Comparison of ENCODE assay signal across 18 cellular contexts in the genomic region with DNA sequence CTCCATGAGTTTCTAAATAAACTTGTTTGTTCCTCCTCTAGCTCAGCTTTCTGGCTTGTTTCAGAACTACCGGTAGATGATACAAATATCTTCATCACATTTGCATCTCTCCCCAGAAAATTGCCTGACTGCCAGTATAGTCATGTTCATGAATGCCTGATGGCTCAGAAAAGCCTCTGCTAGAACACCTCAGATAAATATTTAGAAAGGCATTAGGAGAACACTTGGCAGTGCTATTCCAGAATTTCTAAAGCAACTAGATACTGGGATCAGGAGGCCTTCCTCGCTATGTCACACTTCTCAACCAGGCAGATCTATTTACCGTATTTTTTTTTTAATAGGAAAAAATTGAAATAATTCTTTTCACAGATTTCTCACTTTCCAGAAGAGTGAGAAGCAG. TPM values are rescaled to one million over a fixed set of nuclear protein-coding genes. Genes with fewer than 3 reads are reported as not detected.
DNase-seq lines count a peak whose midpoint lies in the region; ATAC-seq, FAIRE-seq and TF ChIP-seq lines count a peak whose summit lies in the region.
"Had no signal": no experiment of that assay in that cellular context is flagged by ENCODE, and none has a peak within 500 bp of the region (broad histone marks: within the 10 kb centered on the region; RNA-seq: fewer than 3 reads in every experiment).

No MANE protein-coding gene starts in this region.

- intact Hi-C loops in activated CD4-positive, alpha-beta T cell treated with anti-CD3 and anti-CD28 coated beads for 36 hours (cut with DNase I, micrococcal nuclease) = loop anchor here in 1 of 2 experiments (5.0 kb wide), 1 partner anchor 39 kb away; no protein-coding TSS in a partner anchor
- intact Hi-C loops in endothelial cell of umbilical vein (cut with micrococcal nuclease) = no loop called here

- no peaks in the 10 kb centered on the region for H3K9me1 ChIP-seq in endothelial cell of umbilical vein (replicated peaks; ENCODE audit: control insufficient read depth, extremely low read depth, insufficient read depth, low read length)

- no peaks in the 10 kb centered on the region for H3K27me3 ChIP-seq in GM23248 (replicated peaks; ENCODE audit: insufficient read depth)
- H3K27me3 ChIP-seq in endothelial cell of umbilical vein (ENCODE audit: control insufficient read depth in 2 of 2, insufficient read depth in 2 of 2, low read length in 2 of 2) = peaks cover 1 to 6% of the 10 kb centered on the region in 2 experiments
- H3K27me3 ChIP-seq in rectal smooth muscle tissue (ENCODE audit: control insufficient read depth, insufficient read depth, low read length) = no peaks in the 10 kb centered on the region
- H3K27me3 ChIP-seq: SJCRH30 had no signal

- dilution Hi-C loops in endothelial cell of umbilical vein (cut with MboI; ENCODE audit: extremely low pct_ligation_motif_present, low sequenced_read_pairs) = no loop called here

- FAIRE-seq in endothelial cell of umbilical vein (lab: Jason Lieb, UNC) = no peak
- FAIRE-seq: A204.1, D721Med, H54 had no signal

- no peaks in the 10 kb centered on the region for H3K27me3 Mint-ChIP-seq in activated CD4-positive, alpha-beta T cell treated with anti-CD3 and anti-CD28 coated beads for 36 hours

- in situ Hi-C loops in GM23248 (cut with MboI) = no loop called here

- H3K36me3 Mint-ChIP-seq in activated CD4-positive, alpha-beta T cell treated with anti-CD3 and anti-CD28 coated beads for 36 hours (ENCODE audit: low read depth) = no peaks in the 10 kb centered on the region

- H4K20me1 ChIP-seq in GM23248 (ENCODE audit: insufficient read depth) (no peaks in the 10 kb centered on the region), endothelial cell of umbilical vein (replicated peaks; ENCODE audit: control insufficient read depth, extremely low read depth, insufficient read depth, low read length) (no peaks in the 10 kb centered on the region)

- H3K4me3 Mint-ChIP-seq in activated CD4-positive, alpha-beta T cell treated with anti-CD3 and anti-CD28 coated beads for 36 hours = no peak overlapping the region

- 84% methylated on average over 3 of the region's 3 CpGs for WGBS in GM23248 (ENCODE audit: low coverage in 1 of 2, low lambda C conversion rate in 2 of 2, missing lambda C conversion rate in 2 of 2), 2 experiments

- no peak for TF ChIP-seq CTCF in endothelial cell of umbilical vein (IDR thresholded peaks at IDR 0.05; ENCODE audit: extremely low read depth in 1 of 2, insufficient read depth in 1 of 2, low read depth in 1 of 2, low read length in 2 of 2)

- DNase-seq in activated CD4-positive, alpha-beta T cell treated with anti-CD3 and anti-CD28 coated beads for 36 hours = no peak
- no peak for DNase-seq in activated CD4-positive, alpha-beta T cell treated with anti-CD3 and anti-CD28 coated beads for 48 hours
- DNase-seq in GM23248 = no peak
- DNase-seq in endothelial cell of umbilical vein (ENCODE audit: low read depth, low spot score) = peak; percentile 7
- DNase-seq in SKM-1 (lab: John Stamatoyannopoulos, UW; ENCODE audit: unreplicated experiment) = no peak
- DNase-seq: NCI-H1417, NCI-H2029, NCI-H2171 treated with DMSO at 0.1 percent for 48 hours, NCI-H510A treated with DMSO at 0.1 percent for 48 hours, SJCRH30 had no signal

- H3K36me3 ChIP-seq in GM23248 (ENCODE audit: low read depth) (no peaks in the 10 kb centered on the region), endothelial cell of umbilical vein (ENCODE audit: control insufficient read depth in 2 of 2, extremely low read depth in 1 of 2, insufficient read depth in 2 of 2, low read length in 2 of 2) (no peaks in the 10 kb centered on the region), rectal smooth muscle tissue (ENCODE audit: control insufficient read depth, insufficient read depth, low read length) (no peaks in the 10 kb centered on the region)
- H3K36me3 ChIP-seq: SJCRH30 had no signal

- H3F3A ChIP-seq in GM23248 (ENCODE audit: insufficient read depth) = no peaks in the 10 kb centered on the region

- H3K4me2 ChIP-seq in GM23248 (ENCODE audit: unreplicated experiment) (no peak overlapping the region), endothelial cell of umbilical vein (ENCODE audit: insufficient read depth, low read length) (no peak overlapping the region)
- H3K4me2 ChIP-seq: KMS-11 had no signal

- no peak for ATAC-seq in activated CD4-positive, alpha-beta T cell treated with anti-CD3 and anti-CD28 coated beads for 36 hours
- no peak for ATAC-seq in HG03135 (IDR thresholded peaks at IDR 0.05; ENCODE audit: unreplicated experiment)
- ATAC-seq in GM18519 (IDR thresholded peaks at IDR 0.05; ENCODE audit: low FRiP score, unreplicated experiment) = no peak

- POLR2A ChIA-PET in activated CD4-positive, alpha-beta T cell treated with anti-CD3 and anti-CD28 coated beads for 36 hours (lab: Charles Lee) = no interaction called here
- POLR2A ChIA-PET in endothelial cell of umbilical vein (lab: Charles Lee) = no interaction called here

- no peaks in the 10 kb centered on the region for H3K9me2 ChIP-seq in GM23248 (ENCODE audit: insufficient read depth)

- CTCF ChIA-PET in activated CD4-positive, alpha-beta T cell treated with anti-CD3 and anti-CD28 coated beads for 36 hours (lab: Charles Lee) = interaction anchor here (1.2 kb wide), 1 partner anchor 12 kb away, joined by 3 read pairs; no protein-coding TSS in a partner anchor
- CTCF ChIA-PET in endothelial cell of umbilical vein (lab: Charles Lee) = interaction anchor here (1.3 kb wide), 1 partner anchor 18 kb away, joined by 3 read pairs; no protein-coding TSS in a partner anchor

- H3K79me2 ChIP-seq in GM23248 (ENCODE audit: insufficient read depth) = no peaks in the 10 kb centered on the region
- no peaks in the 10 kb centered on the region for H3K79me2 ChIP-seq in endothelial cell of umbilical vein (ENCODE audit: control insufficient read depth, insufficient read depth, low read length)

- BruUV-seq in endothelial cell of umbilical vein (replicated peaks; lab: Mats Ljungman, UMichigan) = no TSS peak

- H3K4me3 ChIP-seq in GM23248 (no peak overlapping the region), endothelial cell of umbilical vein (replicated peaks in 1 of 3; ENCODE audit: insufficient read depth in 1 of 3, low read depth in 1 of 3, low read length in 3 of 3) (no peak overlapping the region), rectal smooth muscle tissue (ENCODE audit: low read length) (no peak overlapping the region)
- H3K4me3 ChIP-seq: SJCRH30 had no signal

- H3K9me3 Mint-ChIP-seq in activated CD4-positive, alpha-beta T cell treated with anti-CD3 and anti-CD28 coated beads for 36 hours (ENCODE audit: low read depth) = no peaks in the 10 kb centered on the region

- H3K4me1 Mint-ChIP-seq in activated CD4-positive, alpha-beta T cell treated with anti-CD3 and anti-CD28 coated beads for 36 hours = peaks cover 41% of the 10 kb centered on the region

- no peaks in the 10 kb centered on the region for H3K9me3 ChIP-seq in GM23248 (ENCODE audit: low read depth)
- H3K9me3 ChIP-seq in endothelial cell of umbilical vein (replicated peaks; ENCODE audit: control insufficient read depth, insufficient read depth, low read length) = no peaks in the 10 kb centered on the region
- H3K9me3 ChIP-seq: SJCRH30 had no signal

- H3K4me1 ChIP-seq in GM23248 (ENCODE audit: insufficient read depth) (no peaks in the 10 kb centered on the region), endothelial cell of umbilical vein (ENCODE audit: control insufficient read depth, extremely low read depth, insufficient read depth, low read length) (peaks cover 2% of the 10 kb centered on the region), rectal smooth muscle tissue (ENCODE audit: control insufficient read depth, insufficient read depth, low read length) (peaks cover 7% of the 10 kb centered on the region)
- H3K4me1 ChIP-seq: SJCRH30 had no signal

- H2AFZ ChIP-seq in GM23248 (peak overlapping the region; percentile 2; the same call in 1 of the 2 replicates), endothelial cell of umbilical vein (ENCODE audit: low read depth, low read length) (no peak overlapping the region)

- H3K9ac ChIP-seq in GM23248 = no peak overlapping the region
- H3K9ac ChIP-seq in endothelial cell of umbilical vein (replicated peaks; ENCODE audit: extremely low read depth, insufficient read depth, low read length) = no peak overlapping the region
- H3K9ac ChIP-seq in rectal smooth muscle tissue (ENCODE audit: low read length) = no peak overlapping the region
- H3K9ac ChIP-seq: KMS-11 had no signal

- H3K27ac Mint-ChIP-seq in activated CD4-positive, alpha-beta T cell treated with anti-CD3 and anti-CD28 coated beads for 36 hours = peak overlapping the region; percentile 15

- no peak for TF ChIP-seq POLR2A in endothelial cell of umbilical vein (IDR thresholded peaks at IDR 0.05; ENCODE audit: low read depth, low read length)

- no peak overlapping the region for H3K27ac ChIP-seq in GM23248
- H3K27ac ChIP-seq in endothelial cell of umbilical vein (ENCODE audit: insufficient read depth, low read depth, low read length) = no peak overlapping the region
- peak overlapping the region; percentile 38 for H3K27ac ChIP-seq in rectal smooth muscle tissue (ENCODE audit: low read depth, low read length)
- H3K27ac ChIP-seq: KMS-11, RWPE1, SJCRH30 had no signal

TF ChIP-seq in endothelial cell of umbilical vein, 7 proteins besides CTCF, POLR2A, EP300 and RAD21 (continues in another document):
- TF ChIP-seq JUN (IDR thresholded peaks at IDR 0.05; ENCODE audit: borderline replicate concordance, insufficient read depth, insufficient read length, low read depth) (no peak), POLR2AphosphoS5 (IDR thresholded peaks at IDR 0.05; ENCODE audit: insufficient read depth, low read depth, low read length) (no peak), EZH2 (IDR thresholded peaks at IDR 0.05; ENCODE audit: borderline replicate concordance, low read depth, low read length, severe bottlenecking) (no peak), GATA2 (IDR thresholded peaks at IDR 0.05; ENCODE audit: insufficient read depth, insufficient read length, low read depth, low read length) (no peak), MYC (IDR thresholded peaks at IDR 0.05; ENCODE audit: low read depth, low read length) (no peak)

RNA-seq across cellular contexts. Expression of a gene that starts 32.3 kb away (rescaled TPM):
- 10 to 100 TPM; 11.3 to 15.4 TPM for total RNA-seq in activated CD4-positive, alpha-beta T cell treated with anti-CD3 and anti-CD28 coated beads for 36 hours
- 12.0 and 14.2 TPM in 2 replicates for total RNA-seq in GM23248 (2014; rRNA removed; shearing (Covaris generic))
- polyA plus RNA-seq in GM23248 (2016; fragmentation: Nextera tagmentation; extraction: Ambion mirVana) = 44.6 and 46.5 TPM in 2 replicates
- 22.8 and 25.3 TPM in 2 replicates for total RNA-seq in endothelial cell of umbilical vein
- polyA plus RNA-seq in endothelial cell of umbilical vein = 7.3 and 9.1 TPM in 2 replicates
- polyA plus RNA-seq in endothelial cell of umbilical vein (2011; cell fraction: cytosol; rRNA removed) = 8.5 and 9.3 TPM in 2 replicates
- 6.7 and 9.8 TPM in 2 replicates for polyA plus RNA-seq in endothelial cell of umbilical vein (2011; cell fraction: nucleus; rRNA removed)
- 14.4 and 15.9 TPM in 2 replicates for polyA plus RNA-seq in endothelial cell of umbilical vein (2012)
- polyA minus RNA-seq in endothelial cell of umbilical vein = 11.7 and 12.5 TPM in 2 replicates
- 8.6 TPM for polyA minus RNA-seq in endothelial cell of umbilical vein (2011; cell fraction: cytosol; rRNA and poly(A)+ RNA removed)
- 10.0 and 14.7 TPM in 2 replicates for polyA minus RNA-seq in endothelial cell of umbilical vein (2011; cell fraction: nucleus; rRNA and poly(A)+ RNA removed)
